In genomic region chr14:71398450-71398849, GRCh38 we compare ENCODE assay signal across 11 cellular contexts.
DNase-seq lines count a peak whose midpoint lies in the region; ATAC-seq, FAIRE-seq and TF ChIP-seq lines count a peak whose summit lies in the region.
"Had no signal": no experiment of that assay in that cellular context is flagged by ENCODE, and none has a peak within 500 bp of the region (broad histone marks: within the 10 kb centered on the region; RNA-seq: fewer than 3 reads in every experiment).

No MANE protein-coding gene starts in this region.

- H3K9ac ChIP-seq in kidney (ENCODE audit: low read length in 2 of 2): no peak overlapping the region

- intact Hi-C loops in left lung (cut with DNase I) (no loop called here), kidney (cut with DNase I) (no loop called here)

- H3K36me3 ChIP-seq in left lung (no peaks in the 10 kb centered on the region), kidney (ENCODE audit: control insufficient read depth in 1 of 2, insufficient read depth in 2 of 2, low read length in 2 of 2) (no peaks in the 10 kb centered on the region)
- H3K36me3 ChIP-seq: SJSA1 had no signal

- H3K4me1 ChIP-seq in left lung (peaks cover 6 to 33% of the 10 kb centered on the region in 2 donors), kidney (ENCODE audit: control insufficient read depth in 1 of 2, insufficient read depth in 1 of 2, low read depth in 1 of 2, low read length in 2 of 2) (peaks cover 0 to 5% of the 10 kb centered on the region in 2 donors)

- TF ChIP-seq CTCF in HL-60 (IDR thresholded peaks at IDR 0.05; ENCODE audit: insufficient read depth, low read length) (no peak), left lung (IDR thresholded peaks at IDR 0.05) (no peak), kidney (IDR thresholded peaks at IDR 0.05; ENCODE audit: borderline replicate concordance, extremely low read depth, insufficient read depth) (no peak)

- peak; percentile 17 for ATAC-seq in GM18502 (IDR thresholded peaks at IDR 0.05; ENCODE audit: poor library complexity, unreplicated experiment)
- ATAC-seq in GM21576 (IDR thresholded peaks at IDR 0.05; ENCODE audit: unreplicated experiment): peak; percentile 11
- ATAC-seq in left lung: no peak
- no peak for ATAC-seq in GM18868 (IDR thresholded peaks at IDR 0.05; ENCODE audit: unreplicated experiment)

- H3K9me3 ChIP-seq in left lung: no peaks in the 10 kb centered on the region
- no peaks in the 10 kb centered on the region for H3K9me3 ChIP-seq in kidney (ENCODE audit: control insufficient read depth in 1 of 2, low read length in 2 of 2)
- H3K9me3 ChIP-seq: SJSA1 had no signal

- no peak for DNase-seq in HL-60 (ENCODE audit: low read depth in 1 of 2, low spot score in 1 of 2)
- DNase-seq in left lung: no peak
- no peak for DNase-seq in GM19238 (ENCODE audit: insufficient read length, low spot score)
- no peak for DNase-seq in NCI-H2029 (lab: John Stamatoyannopoulos, UW)
- no peak for DNase-seq in kidney
- DNase-seq: activated CD4-positive, alpha-beta T cell treated with anti-CD3 and anti-CD28 coated beads for 48 hours; islet precursor cell had no signal

- H3K27ac ChIP-seq in HL-60 (replicated peaks): peak overlapping the region; percentile 45
- peak overlapping the region; percentile 55 to 89 for H3K27ac ChIP-seq in left lung
- H3K27ac ChIP-seq in kidney (ENCODE audit: low read depth in 2 of 2, low read length in 2 of 2): no peak overlapping the region
- H3K27ac ChIP-seq: SJSA1 had no signal

- no peaks in the 10 kb centered on the region for H3K27me3 ChIP-seq in HL-60 (ENCODE audit: insufficient read depth, poor library complexity, severe bottlenecking)
- no peaks in the 10 kb centered on the region for H3K27me3 ChIP-seq in left lung
- H3K27me3 ChIP-seq: SJSA1 had no signal

- FAIRE-seq in kidney (lab: Jason Lieb, UNC): no peak

- H3K4me3 ChIP-seq in HL-60 (replicated peaks; ENCODE audit: insufficient read depth, low read length): no peak overlapping the region
- no peak overlapping the region for H3K4me3 ChIP-seq in left lung
- no peak overlapping the region for H3K4me3 ChIP-seq in kidney (ENCODE audit: low read length in 2 of 2)
- H3K4me3 ChIP-seq: SJSA1 had no signal

Comparison
In these comparisons a context has a peak if more than half of its experiments do, and no peak if none do; other contexts are left out.
1. ATAC-seq: peak in GM18502 (single experiment) and GM21576 (single experiment); none in left lung (single experiment) and GM18868 (single experiment).
2. H3K27ac ChIP-seq: peak in HL-60 (single experiment) and left lung (2 of 2); none in kidney (0 of 2).